ENCODE assay signal across 8 cellular contexts in the genomic region with DNA sequence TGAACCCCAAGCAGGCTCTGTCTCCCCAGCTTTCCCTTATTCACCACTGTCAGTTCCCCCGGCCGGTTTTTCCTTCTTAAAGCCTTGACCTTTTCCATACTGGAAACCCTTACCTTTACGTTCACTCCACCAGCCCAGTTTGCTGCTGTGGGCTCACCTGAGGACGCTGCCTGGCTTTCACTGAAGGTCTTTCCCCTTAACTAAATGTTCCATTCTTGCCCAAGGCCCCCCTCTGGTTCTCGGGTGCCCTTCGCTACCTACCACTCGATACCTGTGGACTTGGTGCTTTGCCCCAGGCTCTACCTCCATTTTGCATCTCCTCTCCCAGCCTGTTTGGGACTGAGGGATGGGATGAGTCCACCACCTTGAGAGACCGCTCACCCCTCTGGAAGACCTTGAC. TPM values are rescaled to one million over a fixed set of nuclear protein-coding genes. Genes with fewer than 3 reads are reported as not detected.
DNase-seq lines count a peak whose midpoint lies in the region; ATAC-seq lines count a peak whose summit lies in the region.

No MANE protein-coding gene starts in this region.

- H3K27me3 Mint-ChIP-seq in activated T-helper 1 cell treated with anti-CD3 and anti-CD28 coated beads, Interleukin-12 subunit alpha, Interleukin-12 subunit beta, Interleukin-2, Interleukin-4 antibody, amounts not matched to agents 30 ng/mL and 10 ng/mL and 1 ng/mL, durations not matched to agents 14 hours and 24 hours and 36 hours (ENCODE audit: insufficient read depth) = no peaks in the 10 kb centered on the region

- H3K27ac Mint-ChIP-seq in activated T-helper 1 cell treated with anti-CD3 and anti-CD28 coated beads, Interleukin-12 subunit alpha, Interleukin-12 subunit beta, Interleukin-2, Interleukin-4 antibody, amounts not matched to agents 30 ng/mL and 10 ng/mL and 1 ng/mL, durations not matched to agents 14 hours and 24 hours and 36 hours = peak overlapping the region; percentile 85
- H3K27ac Mint-ChIP-seq in stimulated activated effector memory CD8-positive, alpha-beta T cell treated with anti-CD3 and anti-CD28 coated beads, Interleukin-12 subunit alpha, Interleukin-12 subunit beta, amount 100 ng/mL, for 72 hours = peak overlapping the region; percentile 97

- peaks cover 28% of the 10 kb centered on the region for H3K4me1 Mint-ChIP-seq in activated T-helper 1 cell treated with anti-CD3 and anti-CD28 coated beads, Interleukin-12 subunit alpha, Interleukin-12 subunit beta, Interleukin-2, Interleukin-4 antibody, amounts not matched to agents 30 ng/mL and 10 ng/mL and 1 ng/mL, durations not matched to agents 14 hours and 24 hours and 36 hours (ENCODE audit: low read depth)
- peaks cover 45% of the 10 kb centered on the region for H3K4me1 Mint-ChIP-seq in stimulated activated effector memory CD8-positive, alpha-beta T cell treated with anti-CD3 and anti-CD28 coated beads, Interleukin-12 subunit alpha, Interleukin-12 subunit beta, amount 100 ng/mL, for 72 hours

- H3K36me3 Mint-ChIP-seq in activated T-helper 1 cell treated with anti-CD3 and anti-CD28 coated beads, Interleukin-12 subunit alpha, Interleukin-12 subunit beta, Interleukin-2, Interleukin-4 antibody, amounts not matched to agents 30 ng/mL and 10 ng/mL and 1 ng/mL, durations not matched to agents 14 hours and 24 hours and 36 hours (ENCODE audit: low read depth) = peaks cover 44% of the 10 kb centered on the region
- H3K36me3 Mint-ChIP-seq in stimulated activated effector memory CD8-positive, alpha-beta T cell treated with anti-CD3 and anti-CD28 coated beads, Interleukin-12 subunit alpha, Interleukin-12 subunit beta, amount 100 ng/mL, for 72 hours = peaks cover 52% of the 10 kb centered on the region

- no peaks in the 10 kb centered on the region for H3K9me3 Mint-ChIP-seq in activated T-helper 1 cell treated with anti-CD3 and anti-CD28 coated beads, Interleukin-12 subunit alpha, Interleukin-12 subunit beta, Interleukin-2, Interleukin-4 antibody, amounts not matched to agents 30 ng/mL and 10 ng/mL and 1 ng/mL, durations not matched to agents 14 hours and 24 hours and 36 hours
- H3K9me3 Mint-ChIP-seq in stimulated activated effector memory CD8-positive, alpha-beta T cell treated with anti-CD3 and anti-CD28 coated beads, Interleukin-12 subunit alpha, Interleukin-12 subunit beta, amount 100 ng/mL, for 72 hours = no peaks in the 10 kb centered on the region

- peak overlapping the region; percentile 95 for H3K4me3 Mint-ChIP-seq in activated T-helper 1 cell treated with anti-CD3 and anti-CD28 coated beads, Interleukin-12 subunit alpha, Interleukin-12 subunit beta, Interleukin-2, Interleukin-4 antibody, amounts not matched to agents 30 ng/mL and 10 ng/mL and 1 ng/mL, durations not matched to agents 14 hours and 24 hours and 36 hours
- peak overlapping the region; percentile 97 for H3K4me3 Mint-ChIP-seq in stimulated activated effector memory CD8-positive, alpha-beta T cell treated with anti-CD3 and anti-CD28 coated beads, Interleukin-12 subunit alpha, Interleukin-12 subunit beta, amount 100 ng/mL, for 72 hours

- intact Hi-C loops in activated T-helper 1 cell treated with anti-CD3 and anti-CD28 coated beads, Interleukin-12 subunit alpha, Interleukin-12 subunit beta, Interleukin-2, Interleukin-4 antibody, amounts not matched to agents 30 ng/mL and 10 ng/mL and 1 ng/mL, durations not matched to agents 14 hours and 24 hours and 36 hours (cut with micrococcal nuclease) = no loop called here

- H3K4me3 ChIP-seq in iPS-11a (ENCODE audit: low read depth, low read length) = peak overlapping the region; percentile 93

- ATAC-seq in stimulated activated effector memory CD8-positive, alpha-beta T cell treated with anti-CD3 and anti-CD28 coated beads, Interleukin-12 subunit alpha, Interleukin-12 subunit beta, amount 100 ng/mL, for 72 hours = no peak

- DNase-seq in NCI-H146 (lab: John Stamatoyannopoulos, UW) (peak; percentile 22), NCI-H146 treated with DMSO at 0.1 percent for 48 hours (lab: John Stamatoyannopoulos, UW; ENCODE audit: unreplicated experiment) (no peak), inferior parietal cortex (ENCODE audit: extremely low spot score) (no peak), SIG-M5 (lab: John Stamatoyannopoulos, UW) (no peak), A172 (ENCODE audit: low spot score) (no peak)
- no peak for DNase-seq in activated T-helper 1 cell treated with anti-CD3 and anti-CD28 coated beads, Interleukin-12 subunit alpha, Interleukin-12 subunit beta, Interleukin-2, Interleukin-4 antibody, amounts not matched to agents 30 ng/mL and 10 ng/mL and 1 ng/mL, durations not matched to agents 14 hours and 24 hours and 36 hours (ENCODE audit: low spot score)
- DNase-seq in stimulated activated effector memory CD8-positive, alpha-beta T cell treated with anti-CD3 and anti-CD28 coated beads, Interleukin-12 subunit alpha, Interleukin-12 subunit beta, amount 100 ng/mL, for 72 hours (ENCODE audit: low spot score in 2 of 2) = no peak

RNA-seq across cellular contexts. Expression of gene AP2M1, which starts 0.9 kb away (rescaled TPM):
- 235 and 238 TPM in 2 replicates for total RNA-seq in activated T-helper 1 cell treated with anti-CD3 and anti-CD28 coated beads, Interleukin-12 subunit alpha, Interleukin-12 subunit beta, Interleukin-2, Interleukin-4 antibody, amounts not matched to agents 30 ng/mL and 10 ng/mL and 1 ng/mL, durations not matched to agents 14 hours and 24 hours and 36 hours
- total RNA-seq in A172 (2014; rRNA removed; shearing (Covaris generic)) = 717 and 879 TPM in 2 replicates

RNA-seq across cellular contexts. Expression of gene ABCF3, which starts 10.5 kb away (rescaled TPM):
- 75.2 and 76.4 TPM in 2 replicates for total RNA-seq in activated T-helper 1 cell treated with anti-CD3 and anti-CD28 coated beads, Interleukin-12 subunit alpha, Interleukin-12 subunit beta, Interleukin-2, Interleukin-4 antibody, amounts not matched to agents 30 ng/mL and 10 ng/mL and 1 ng/mL, durations not matched to agents 14 hours and 24 hours and 36 hours
- 32.3 and 46.9 TPM in 2 replicates for total RNA-seq in A172 (2014; rRNA removed; shearing (Covaris generic))

RNA-seq across cellular contexts. Expression of gene DVL3, which starts 20.3 kb away (rescaled TPM):
- 59.4 and 61.5 TPM in 2 replicates for total RNA-seq in activated T-helper 1 cell treated with anti-CD3 and anti-CD28 coated beads, Interleukin-12 subunit alpha, Interleukin-12 subunit beta, Interleukin-2, Interleukin-4 antibody, amounts not matched to agents 30 ng/mL and 10 ng/mL and 1 ng/mL, durations not matched to agents 14 hours and 24 hours and 36 hours
- total RNA-seq in A172 (2014; rRNA removed; shearing (Covaris generic)) = 36.2 and 38.3 TPM in 2 replicates

RNA-seq across cellular contexts. Expression of gene EIF2B5, which starts 40.3 kb away (rescaled TPM):
- total RNA-seq in activated T-helper 1 cell treated with anti-CD3 and anti-CD28 coated beads, Interleukin-12 subunit alpha, Interleukin-12 subunit beta, Interleukin-2, Interleukin-4 antibody, amounts not matched to agents 30 ng/mL and 10 ng/mL and 1 ng/mL, durations not matched to agents 14 hours and 24 hours and 36 hours = 75.6 and 75.9 TPM in 2 replicates
- 37.4 and 42.6 TPM in 2 replicates for total RNA-seq in A172 (2014; rRNA removed; shearing (Covaris generic))

RNA-seq across cellular contexts. Expression of gene VWA5B2, which starts 53.9 kb away (rescaled TPM):
- not detected in 2 replicates for total RNA-seq in activated T-helper 1 cell treated with anti-CD3 and anti-CD28 coated beads, Interleukin-12 subunit alpha, Interleukin-12 subunit beta, Interleukin-2, Interleukin-4 antibody, amounts not matched to agents 30 ng/mL and 10 ng/mL and 1 ng/mL, durations not matched to agents 14 hours and 24 hours and 36 hours
- total RNA-seq in A172 (2014; rRNA removed; shearing (Covaris generic)) = 0.36 and 0.72 TPM in 2 replicates
